22 cellular contexts compared by ENCODE assay signal in the genomic region with DNA sequence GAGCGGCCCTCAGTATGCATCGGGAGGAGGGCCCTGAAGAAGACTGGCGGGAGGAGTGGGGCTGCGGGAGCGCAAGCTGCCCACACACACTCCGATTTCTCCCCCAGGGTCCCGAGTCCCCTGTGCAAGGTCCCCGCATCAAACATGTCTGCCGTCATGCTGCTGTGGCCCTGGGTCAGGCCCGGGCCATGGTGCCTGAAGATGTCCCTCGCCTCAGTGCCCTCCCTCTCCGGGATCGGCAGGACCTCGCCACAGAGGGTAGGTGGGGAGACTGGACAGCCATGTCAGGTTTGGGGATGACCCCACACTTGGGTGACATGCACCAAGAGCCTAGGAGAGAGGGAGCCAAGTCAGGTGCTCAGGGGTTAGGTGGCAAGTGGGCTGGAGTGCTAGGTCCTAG. TPM values are rescaled to one million over a fixed set of nuclear protein-coding genes. Genes with fewer than 3 reads are reported as not detected.
A peak's percentile ranks its signal among the peaks of the same experiment; 100 is the strongest.
DNase-seq lines count a peak whose midpoint lies in the region; ATAC-seq and TF ChIP-seq lines count a peak whose summit lies in the region.
"Had no signal": no experiment of that assay in that cellular context is flagged by ENCODE, and none has a peak within 500 bp of the region (broad histone marks: within the 10 kb centered on the region; RNA-seq: fewer than 3 reads in every experiment).

No MANE protein-coding gene starts in this region.

- no peaks in the 10 kb centered on the region for H3K27me3 Mint-ChIP-seq in T-helper 1 cell treated with Interleukin-12 subunit alpha and Interleukin-12 subunit beta and Interleukin-4 antibody, amounts not matched to agents 30 μg/mL and 1 μg/mL, for 36 hours (ENCODE audit: low read depth)
- H3K27me3 Mint-ChIP-seq in stimulated activated naive CD8-positive, alpha-beta T cell treated with anti-CD3 and anti-CD28 coated beads, Interleukin-15, Interleukin-2, amounts not matched to agents 100 ng/mL and 50 ng/mL, for 24 hours, result no peaks in the 10 kb centered on the region
- H3K27me3 Mint-ChIP-seq in neural crest cell (ENCODE audit: low read depth), result no peaks in the 10 kb centered on the region

- ATAC-seq in stimulated activated naive CD8-positive, alpha-beta T cell treated with anti-CD3 and anti-CD28 coated beads, Interleukin-15, Interleukin-2, amounts not matched to agents 100 U/mL and 50 U/mL, for 24 hours, result no peak
- ATAC-seq: HCT116 had no signal

- TF ChIP-seq CTCF in neural crest cell (conservative IDR thresholded peaks at IDR 0.05), result no peak

- H3K27ac Mint-ChIP-seq in T-helper 1 cell treated with Interleukin-12 subunit alpha and Interleukin-12 subunit beta and Interleukin-4 antibody, amounts not matched to agents 30 μg/mL and 1 μg/mL, for 36 hours, result peak overlapping the region; percentile 15
- H3K27ac Mint-ChIP-seq in stimulated activated naive CD8-positive, alpha-beta T cell treated with anti-CD3 and anti-CD28 coated beads, Interleukin-15, Interleukin-2, amounts not matched to agents 100 ng/mL and 50 ng/mL, for 24 hours, result peak overlapping the region; percentile 16
- H3K27ac Mint-ChIP-seq in neural crest cell (ENCODE audit: unreplicated experiment), result no peak overlapping the region

- H3K36me3 Mint-ChIP-seq in T-helper 1 cell treated with Interleukin-12 subunit alpha and Interleukin-12 subunit beta and Interleukin-4 antibody, amounts not matched to agents 30 μg/mL and 1 μg/mL, for 36 hours (ENCODE audit: low read depth), result peaks cover 48% of the 10 kb centered on the region
- H3K36me3 Mint-ChIP-seq in stimulated activated naive CD8-positive, alpha-beta T cell treated with anti-CD3 and anti-CD28 coated beads, Interleukin-15, Interleukin-2, amounts not matched to agents 100 ng/mL and 50 ng/mL, for 24 hours (ENCODE audit: low read depth), result peaks cover 69% of the 10 kb centered on the region
- peaks cover 5% of the 10 kb centered on the region for H3K36me3 Mint-ChIP-seq in neural crest cell (ENCODE audit: low read depth)

- no peak for DNase-seq in T-helper 1 cell
- DNase-seq in stimulated activated naive CD8-positive, alpha-beta T cell treated with anti-CD3 and anti-CD28 coated beads, Interleukin-15, Interleukin-2, amounts not matched to agents 100 U/mL and 50 U/mL, for 24 hours, result no peak
- DNase-seq in neural crest cell (ENCODE audit: low read depth, low spot score), result no peak
- no peak for DNase-seq in HK-2 (ENCODE audit: unreplicated experiment)
- DNase-seq in NCI-H2171 (lab: John Stamatoyannopoulos, UW), result no peak
- no peak for DNase-seq in kidney tubule cell (ENCODE audit: low spot score)
- DNase-seq: C1 segment of cervical spinal cord, DMS53, EL, GF-D8, Kasumi-1, NCI-H1417, NCI-H1694 treated with DMSO at 0.1 percent for 48 hours, NCI-H446 treated with DMSO at 0.1 percent for 48 hours, NCI-H526 treated with DMSO at 0.1 percent for 48 hours, OCI-M1, SHP77 treated with DMSO at 0.1 percent for 48 hours had no signal

- H3K4me1 Mint-ChIP-seq in T-helper 1 cell treated with Interleukin-12 subunit alpha and Interleukin-12 subunit beta and Interleukin-4 antibody, amounts not matched to agents 30 μg/mL and 1 μg/mL, for 36 hours (ENCODE audit: low read depth), result peaks cover 8% of the 10 kb centered on the region
- peaks cover 21% of the 10 kb centered on the region for H3K4me1 Mint-ChIP-seq in stimulated activated naive CD8-positive, alpha-beta T cell treated with anti-CD3 and anti-CD28 coated beads, Interleukin-15, Interleukin-2, amounts not matched to agents 100 ng/mL and 50 ng/mL, for 24 hours (ENCODE audit: low read depth)
- peaks cover 14% of the 10 kb centered on the region for H3K4me1 Mint-ChIP-seq in neural crest cell

- H3K9me3 Mint-ChIP-seq in T-helper 1 cell treated with Interleukin-12 subunit alpha and Interleukin-12 subunit beta and Interleukin-4 antibody, amounts not matched to agents 30 μg/mL and 1 μg/mL, for 36 hours, result no peaks in the 10 kb centered on the region
- no peaks in the 10 kb centered on the region for H3K9me3 Mint-ChIP-seq in stimulated activated naive CD8-positive, alpha-beta T cell treated with anti-CD3 and anti-CD28 coated beads, Interleukin-15, Interleukin-2, amounts not matched to agents 100 ng/mL and 50 ng/mL, for 24 hours
- H3K9me3 Mint-ChIP-seq in neural crest cell, result no peaks in the 10 kb centered on the region

- no peak overlapping the region for H3K4me3 Mint-ChIP-seq in T-helper 1 cell treated with Interleukin-12 subunit alpha and Interleukin-12 subunit beta and Interleukin-4 antibody, amounts not matched to agents 30 μg/mL and 1 μg/mL, for 36 hours
- no peak overlapping the region for H3K4me3 Mint-ChIP-seq in stimulated activated naive CD8-positive, alpha-beta T cell treated with anti-CD3 and anti-CD28 coated beads, Interleukin-15, Interleukin-2, amounts not matched to agents 100 ng/mL and 50 ng/mL, for 24 hours
- peak overlapping the region; percentile 49 for H3K4me3 Mint-ChIP-seq in neural crest cell

RNA-seq across cellular contexts. Expression of a gene that starts 4.7 kb away (rescaled TPM):
- total RNA-seq in neural crest cell, result 60.1 and 64.2 TPM in 2 replicates

RNA-seq across cellular contexts. Expression of a gene that starts 18.1 kb away (rescaled TPM):
- total RNA-seq in neural crest cell, result not detected in 2 replicates
- total RNA-seq: MCF 10A, RPMI7951 had no signal

RNA-seq across cellular contexts. Expression of a gene that starts 19.8 kb away (rescaled TPM):
- total RNA-seq in neural crest cell, result 4.2 and 6.3 TPM in 2 replicates

RNA-seq across cellular contexts. Expression of a gene that starts 22.8 kb away (rescaled TPM):
- total RNA-seq in neural crest cell, result 19.4 and 21.6 TPM in 2 replicates

RNA-seq across cellular contexts. Expression of a gene that starts 23.0 kb away (rescaled TPM):
- total RNA-seq in neural crest cell, result 67.3 and 69.2 TPM in 2 replicates
